ENCODE assay signal across 1 cellular context in genomic region chr14:33950320-33951182, GRCh38.
TF ChIP-seq lines count a peak whose summit lies in the region.

EGLN3 (minus strand) TSS chr14:33951074; CDS start chr14:33950752, 322 bp downstream.

TF ChIP-seq in HepG2, 621 proteins besides CTCF, POLR2A, EP300 and RAD21 (continued from another document and continues in another):
- peak; percentile 70 for TF ChIP-seq ZNF407 (CRISPR knock-in tag; IDR thresholded peaks at IDR 0.05; ENCODE audit: not compliant biosample characterization)
- TF ChIP-seq ZNF550 (CRISPR knock-in tag; IDR thresholded peaks at IDR 0.05; ENCODE audit: borderline replicate concordance): no peak
- no peak for TF ChIP-seq ZC3H4 (CRISPR knock-in tag; IDR thresholded peaks at IDR 0.05; ENCODE audit: borderline replicate concordance)
- TF ChIP-seq ZNF251 (CRISPR knock-in tag; IDR thresholded peaks at IDR 0.05): no peak
- no peak for TF ChIP-seq ZNF879 (CRISPR knock-in tag; IDR thresholded peaks at IDR 0.05)
- TF ChIP-seq PLRG1 (conservative IDR thresholded peaks at IDR 0.05): no peak
- no peak for TF ChIP-seq GLI4 (CRISPR knock-in tag; IDR thresholded peaks at IDR 0.05; ENCODE audit: borderline replicate concordance)
- TF ChIP-seq GATA4 (IDR thresholded peaks at IDR 0.05; ENCODE audit: borderline replicate concordance, low read depth): peak; percentile 93
- TF ChIP-seq FOXA1 (IDR thresholded peaks at IDR 0.05): no peak
- no peak for TF ChIP-seq FOXA1 (CRISPR knock-in tag; IDR thresholded peaks at IDR 0.05)
- TF ChIP-seq NR3C1 (CRISPR knock-in tag; IDR thresholded peaks at IDR 0.05): no peak
- no peak for TF ChIP-seq HDAC6 (IDR thresholded peaks at IDR 0.05; ENCODE audit: low read depth, low read length)
- peak; percentile 74 for TF ChIP-seq ETS1 (CRISPR knock-in tag; IDR thresholded peaks at IDR 0.05)
- peak; percentile 36; the same call in 1 of the 2 replicates for TF ChIP-seq TFAP4 (IDR thresholded peaks at IDR 0.05; ENCODE audit: borderline replicate concordance, low read depth)
- TF ChIP-seq HNRNPUL1 (IDR thresholded peaks at IDR 0.05; ENCODE audit: low read depth, low read length): no peak
- TF ChIP-seq ZNF616 (CRISPR knock-in tag; IDR thresholded peaks at IDR 0.05; ENCODE audit: low read depth): no peak
- 0 out of 2 replicates have a peak, but pooled peaks have one; percentile 59 for TF ChIP-seq KMT2A (CRISPR knock-in tag; IDR thresholded peaks at IDR 0.05)
- no peak for TF ChIP-seq ZNF597 (CRISPR knock-in tag; IDR thresholded peaks at IDR 0.05)
- TF ChIP-seq ZNF232 (CRISPR knock-in tag; IDR thresholded peaks at IDR 0.05; ENCODE audit: borderline replicate concordance): peak; percentile 87; the same call in 1 of the 2 replicates
- peak; percentile 47; the same call in 1 of the 2 replicates for TF ChIP-seq TFDP1 (CRISPR knock-in tag; IDR thresholded peaks at IDR 0.05; ENCODE audit: borderline replicate concordance)
- TF ChIP-seq ZNF350 (CRISPR knock-in tag; IDR thresholded peaks at IDR 0.05; ENCODE audit: borderline replicate concordance, low read depth): no peak; the same call in 1 of the 2 replicates
- peak; percentile 88; the same call in 1 of the 2 replicates for TF ChIP-seq ZNF335 (CRISPR knock-in tag; IDR thresholded peaks at IDR 0.05)
- TF ChIP-seq KDM5A (IDR thresholded peaks at IDR 0.05; ENCODE audit: borderline replicate concordance, low read length): no peak
- TF ChIP-seq MTF1 (CRISPR knock-in tag; IDR thresholded peaks at IDR 0.05): no peak
- TF ChIP-seq ZNF207 (IDR thresholded peaks at IDR 0.05; ENCODE audit: borderline replicate concordance): no peak
- TF ChIP-seq ARID2 (CRISPR knock-in tag; IDR thresholded peaks at IDR 0.05; ENCODE audit: borderline replicate concordance): no peak
- TF ChIP-seq MATR3 (CRISPR knock-in tag; IDR thresholded peaks at IDR 0.05): no peak; the same call in 1 of the 2 replicates
- no peak for TF ChIP-seq TGIF2 (CRISPR knock-in tag; IDR thresholded peaks at IDR 0.05)
- no peak for TF ChIP-seq SOX6 (IDR thresholded peaks at IDR 0.05)
- TF ChIP-seq SOX6 (CRISPR knock-in tag; IDR thresholded peaks at IDR 0.05): no peak
- TF ChIP-seq NFRKB (IDR thresholded peaks at IDR 0.05): no peak
- no peak for TF ChIP-seq CC2D1A (CRISPR knock-in tag; IDR thresholded peaks at IDR 0.05)
- peak; percentile 83 for TF ChIP-seq SAP130 (CRISPR knock-in tag; IDR thresholded peaks at IDR 0.05; ENCODE audit: low read depth)
- no peak for TF ChIP-seq SRSF1 (optimal IDR thresholded peaks at IDR 0.05; ENCODE audit: low read depth, low read length)
- no peak for TF ChIP-seq NFIC (IDR thresholded peaks at IDR 0.05; ENCODE audit: low read length)
- no peak for TF ChIP-seq PAX8 (CRISPR knock-in tag; IDR thresholded peaks at IDR 0.05; ENCODE audit: borderline replicate concordance)
- peak; percentile 91 for TF ChIP-seq POLR2G (IDR thresholded peaks at IDR 0.05; ENCODE audit: low read depth, low read length)
- peak; percentile 72 for TF ChIP-seq MYPOP (CRISPR knock-in tag; IDR thresholded peaks at IDR 0.05)
- no peak for TF ChIP-seq NCOA5 (CRISPR knock-in tag; IDR thresholded peaks at IDR 0.05)
- peak; percentile 81; the same call in 1 of the 2 replicates for TF ChIP-seq ZNF446 (CRISPR knock-in tag; IDR thresholded peaks at IDR 0.05)
- peak; percentile 92 for TF ChIP-seq HBP1 (CRISPR knock-in tag; IDR thresholded peaks at IDR 0.05; ENCODE audit: low read depth)
- no peak for TF ChIP-seq ZBTB34 (CRISPR knock-in tag; IDR thresholded peaks at IDR 0.05)
- 0 out of 2 replicates have a peak, but pooled peaks have one; percentile 68 for TF ChIP-seq DZIP1 (CRISPR knock-in tag; IDR thresholded peaks at IDR 0.05)
- TF ChIP-seq ZNF329 (CRISPR knock-in tag; IDR thresholded peaks at IDR 0.05; ENCODE audit: low read depth): no peak
- TF ChIP-seq GABPB1 (CRISPR knock-in tag; IDR thresholded peaks at IDR 0.05): peak; percentile 75
- TF ChIP-seq ZNF430 (CRISPR knock-in tag; IDR thresholded peaks at IDR 0.05): peak; percentile 88
